In genomic region chr20:44026932-44027685, GRCh38 we compare ENCODE assay signal across 22 cellular contexts.
DNase-seq lines count a peak whose midpoint lies in the region; ATAC-seq and TF ChIP-seq lines count a peak whose summit lies in the region.
"Had no signal": no experiment of that assay in that cellular context is flagged by ENCODE, and none has a peak within 500 bp of the region (broad histone marks: within the 10 kb centered on the region; RNA-seq: fewer than 3 reads in every experiment).

No MANE protein-coding gene starts in this region.

- no TSS peak for BruUV-seq in A673 (replicated peaks; lab: Mats Ljungman, UMichigan)

- no peaks in the 10 kb centered on the region for H3K27me3 ChIP-seq in A673 (replicated peaks; ENCODE audit: insufficient read depth, low read depth, low read length, poor library complexity)

- CTCF ChIA-PET in A673 (lab: Charles Lee): no interaction called here

- H3K27me3 Mint-ChIP-seq in memory B cell (peaks cover 2% of the 10 kb centered on the region), chondrocyte (ENCODE audit: low read depth) (peaks cover 82% of the 10 kb centered on the region)

- DNase-seq in A673 (ENCODE audit: low spot score): peak; percentile 67
- peak; percentile 33 for DNase-seq in EH (ENCODE audit: low read depth)
- no peak for DNase-seq in memory B cell (ENCODE audit: low spot score in 2 of 2)
- DNase-seq in cortex of kidney (lab: John Stamatoyannopoulos, UW): no peak
- DNase-seq in NCI-H446 treated with DMSO at 0.1 percent for 48 hours (lab: John Stamatoyannopoulos, UW): no peak
- no peak for DNase-seq in chondrocyte (ENCODE audit: low spot score)
- no peak for DNase-seq in activated naive CD4-positive, alpha-beta T cell treated with anti-CD3 and anti-CD28 coated beads, Interleukin-2, amount 50 U/mL, for 16 hours
- DNase-seq: activated CD4-positive, alpha-beta T cell treated with anti-CD3 and anti-CD28 coated beads for 4 hours; AML-193; COR-L47; dermis blood vessel endothelial cell; Kasumi-1; left ventricle myocardium inferior; mucosa of descending colon; NCI-H1092; NCI-H2029 treated with DMSO at 0.1 percent for 48 hours; NCI-H524 had no signal

- H3K4me1 ChIP-seq in A673 (ENCODE audit: insufficient read depth, low read length, poor library complexity, severe bottlenecking): peaks cover 32% of the 10 kb centered on the region
- H3K4me1 ChIP-seq: left ventricle myocardium inferior had no signal

- peak overlapping the region; percentile 5 for H3K27ac Mint-ChIP-seq in memory B cell
- H3K27ac Mint-ChIP-seq in chondrocyte (ENCODE audit: unreplicated experiment): no peak overlapping the region
- H3K27ac Mint-ChIP-seq: activated naive CD4-positive, alpha-beta T cell treated with anti-CD3 and anti-CD28 coated beads, Interleukin-2, amount 50 U/mL, for 72 hours had no signal

- H3K36me3 ChIP-seq in A673 (ENCODE audit: insufficient read depth, low read length, poor library complexity, severe bottlenecking): no peaks in the 10 kb centered on the region
- H3K36me3 ChIP-seq: left ventricle myocardium inferior, neutrophil, thoracic aorta had no signal

- TF ChIP-seq CTCF in A673 (conservative IDR thresholded peaks at IDR 0.05; ENCODE audit: low read depth, low read length): no peak
- no peak for TF ChIP-seq CTCF in chondrocyte (IDR thresholded peaks at IDR 0.05)

- H3K9me3 ChIP-seq in A673 (ENCODE audit: low read depth, low read length, poor library complexity, severe bottlenecking): no peaks in the 10 kb centered on the region
- H3K9me3 ChIP-seq: left ventricle myocardium inferior, mucosa of descending colon, neutrophil, thoracic aorta had no signal

- H3K4me3 Mint-ChIP-seq in memory B cell (no peak overlapping the region), chondrocyte (ENCODE audit: unreplicated experiment) (no peak overlapping the region)

- intact Hi-C loops in A673 (cut with micrococcal nuclease; ENCODE audit: unreplicated experiment): no loop called here

- no peaks in the 10 kb centered on the region for H3K36me3 Mint-ChIP-seq in memory B cell
- no peaks in the 10 kb centered on the region for H3K36me3 Mint-ChIP-seq in chondrocyte (ENCODE audit: low read depth)
- H3K36me3 Mint-ChIP-seq: activated naive CD4-positive, alpha-beta T cell treated with anti-CD3 and anti-CD28 coated beads, Interleukin-2, amount 50 U/mL, for 72 hours; brain had no signal

- H3K4me3 ChIP-seq in A673 (ENCODE audit: low read depth, low read length, poor library complexity, severe bottlenecking): no peak overlapping the region
- H3K4me3 ChIP-seq: left ventricle myocardium inferior, mucosa of descending colon, thoracic aorta had no signal

- ATAC-seq in SK-N-SH treated with all-trans-retinoic acid at 6 μM for 48 hours: peak; percentile 48; the same call in 2 of the 3 replicates
- ATAC-seq in memory B cell (ENCODE audit: low read depth): no peak
- ATAC-seq: activated naive CD4-positive, alpha-beta T cell treated with anti-CD3 and anti-CD28 coated beads, Interleukin-2, amount 50 U/mL, for 72 hours; mucosa of descending colon had no signal

- H3K4me1 Mint-ChIP-seq in memory B cell (peaks cover 3% of the 10 kb centered on the region), chondrocyte (ENCODE audit: low read depth) (no peaks in the 10 kb centered on the region)

- H3K9me3 Mint-ChIP-seq in memory B cell: no peaks in the 10 kb centered on the region
- peaks cover 3% of the 10 kb centered on the region for H3K9me3 Mint-ChIP-seq in chondrocyte (ENCODE audit: low read depth)
- H3K9me3 Mint-ChIP-seq: brain had no signal

- peak overlapping the region; percentile 34 for H3K27ac ChIP-seq in A673 (ENCODE audit: low read depth, low read length, poor library complexity, severe bottlenecking)
- H3K27ac ChIP-seq: left ventricle myocardium inferior, neutrophil, thoracic aorta had no signal

- POLR2A ChIA-PET in A673 (lab: Charles Lee; ENCODE audit: low non-redundant PET): interaction anchor here (0.6 kb wide), 1 partner anchor 51 kb away, joined by 5 read pairs; no protein-coding TSS in a partner anchor

TF ChIP-seq in SK-N-SH treated with all-trans-retinoic acid at 6 μM for 48 hours, 23 proteins besides CTCF, POLR2A, EP300 and RAD21:
- no peak for TF ChIP-seq CSDC2 (CRISPR knock-in tag; IDR thresholded peaks at IDR 0.05)
- TF ChIP-seq ESRRG (CRISPR knock-in tag; IDR thresholded peaks at IDR 0.05): no peak
- TF ChIP-seq POU6F1 (CRISPR knock-in tag; IDR thresholded peaks at IDR 0.05; ENCODE audit: borderline replicate concordance, low read depth): no peak
- no peak for TF ChIP-seq RARB (CRISPR knock-in tag; IDR thresholded peaks at IDR 0.05)
- no peak for TF ChIP-seq ARNTL (CRISPR knock-in tag; IDR thresholded peaks at IDR 0.05; ENCODE audit: borderline replicate concordance, low read depth)
- no peak for TF ChIP-seq CSRNP3 (CRISPR knock-in tag; IDR thresholded peaks at IDR 0.05)
- no peak for TF ChIP-seq BACH2 (CRISPR knock-in tag; IDR thresholded peaks at IDR 0.05; ENCODE audit: borderline replicate concordance)
- no peak for TF ChIP-seq ZFP3 (CRISPR knock-in tag; IDR thresholded peaks at IDR 0.05)
- TF ChIP-seq PPARA (CRISPR knock-in tag; IDR thresholded peaks at IDR 0.05; ENCODE audit: borderline replicate concordance): no peak
- no peak for TF ChIP-seq ZNF565 (CRISPR knock-in tag; conservative IDR thresholded peaks at IDR 0.05; ENCODE audit: low read depth)

Comparison
In these comparisons a context has a peak if more than half of its experiments do, and no peak if none do; other contexts are left out.
1. DNase-seq: peak in A673 (single experiment) and EH (single experiment); none in memory B cell (0 of 2), cortex of kidney (single experiment), NCI-H446 treated with DMSO at 0.1 percent for 48 hours (single experiment), chondrocyte (single experiment) and activated naive CD4-positive, alpha-beta T cell treated with anti-CD3 and anti-CD28 coated beads, Interleukin-2, amount 50 U/mL, for 16 hours (single experiment).